Comparison of ENCODE assay signal across 7 cellular contexts in genomic region chr3:193932576-193932975, GRCh38.
"Had no signal": no experiment of that assay in that cellular context is flagged by ENCODE, and none has a peak within 500 bp of the region (broad histone marks: within the 10 kb centered on the region; RNA-seq: fewer than 3 reads in every experiment).

No MANE protein-coding gene starts in this region.

- H3K9me3 ChIP-seq: HAP-1 had no signal

- H3K4me2 ChIP-seq: GM23338 had no signal

- FAIRE-seq: K562 had no signal

- DNase-seq: H7, HFFc6, IMR-90 had no signal

- H3K36me3 ChIP-seq: HAP-1 had no signal

- H3K4me3 ChIP-seq: GM23338, HAP-1, K562 had no signal

- H2AFZ ChIP-seq: GM23338 had no signal

- ATAC-seq: GM23338, HCT116, K562 had no signal
